16 cellular contexts compared by ENCODE assay signal in the genomic region with DNA sequence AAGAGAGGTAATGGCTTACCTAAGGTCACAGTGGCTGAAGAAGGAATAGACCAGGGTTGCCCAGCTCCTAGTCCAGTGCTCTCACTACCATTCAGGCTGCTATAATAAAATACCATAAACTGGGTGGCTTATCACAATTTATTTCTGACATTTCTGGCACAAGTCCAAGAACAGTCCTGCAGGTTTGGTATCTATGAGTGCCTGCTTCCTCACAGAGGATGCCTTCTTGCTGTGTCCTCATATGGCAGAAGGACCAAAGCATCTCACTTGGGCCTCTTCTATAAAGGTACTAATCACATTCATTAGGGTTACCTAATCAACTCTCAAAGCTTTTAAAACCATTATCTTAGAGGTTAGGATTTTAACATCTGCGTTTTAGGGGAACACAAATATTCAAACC. TPM values are rescaled to one million over a fixed set of nuclear protein-coding genes. Genes with fewer than 3 reads are reported as not detected.
A peak's percentile ranks its signal among the peaks of the same experiment; 100 is the strongest.
DNase-seq lines count a peak whose midpoint lies in the region; ATAC-seq, FAIRE-seq and TF ChIP-seq lines count a peak whose summit lies in the region.
"Had no signal": no experiment of that assay in that cellular context is flagged by ENCODE, and none has a peak within 500 bp of the region (broad histone marks: within the 10 kb centered on the region; RNA-seq: fewer than 3 reads in every experiment).

No MANE protein-coding gene starts in this region.

- H3K36me3 Mint-ChIP-seq in activated naive CD4-positive, alpha-beta T cell treated with anti-CD3 and anti-CD28 coated beads, Interleukin-2, amount 10 ng/mL, durations not matched to agents 7 days and 5 days: peaks cover 48% of the 10 kb centered on the region

- CTCF ChIA-PET in activated naive CD4-positive, alpha-beta T cell treated with anti-CD3 and anti-CD28 coated beads, Interleukin-2, amount 10 ng/mL, durations not matched to agents 7 days and 5 days (lab: Charles Lee): interaction anchor here (2.0 kb wide), 1 partner anchor 36 kb away, joined by 14 read pairs; no protein-coding TSS in a partner anchor
- CTCF ChIA-PET in mammary epithelial cell (lab: Charles Lee; ENCODE audit: low non-redundant PET): no interaction called here

- peak overlapping the region; percentile 47 for H3K4me2 ChIP-seq in mammary epithelial cell (ENCODE audit: insufficient read depth, low read depth, low read length)

- H3K9me3 ChIP-seq in mammary epithelial cell (replicated peaks; ENCODE audit: insufficient read depth, low read length): no peaks in the 10 kb centered on the region
- H3K9me3 ChIP-seq in small intestine (ENCODE audit: control insufficient read depth, low read depth): no peaks in the 10 kb centered on the region
- H3K9me3 ChIP-seq: Caco-2 had no signal

- ATAC-seq in left cardiac atrium: no peak

- no TSS peak for BruUV-seq in mammary epithelial cell (replicated peaks; lab: Mats Ljungman, UMichigan)

- H3K27me3 ChIP-seq in mammary epithelial cell (ENCODE audit: insufficient read depth, low read length) (no peaks in the 10 kb centered on the region), small intestine (ENCODE audit: control insufficient read depth in 2 of 2, insufficient read depth in 2 of 2, low read length in 2 of 2) (no peaks in the 10 kb centered on the region)

- intact Hi-C loops in mammary epithelial cell (cut with micrococcal nuclease) (no loop called here), left cardiac atrium (cut with DNase I) (no loop called here)

- no peaks in the 10 kb centered on the region for H3K9me3 Mint-ChIP-seq in activated naive CD4-positive, alpha-beta T cell treated with anti-CD3 and anti-CD28 coated beads, Interleukin-2, amount 10 ng/mL, durations not matched to agents 7 days and 5 days
- H3K9me3 Mint-ChIP-seq: activated CD4-positive, alpha-beta memory T cell treated with anti-CD3 and anti-CD28 coated beads, Interleukin-2, amount 10 ng/mL, durations not matched to agents 7 days and 5 days had no signal

- H3K79me2 ChIP-seq in mammary epithelial cell (ENCODE audit: insufficient read depth, low read length): peaks cover 27% of the 10 kb centered on the region

- WGBS in mammary epithelial cell (ENCODE audit: low coverage, missing lambda C conversion rate): 92% methylated on average over 1 of the region's 1 CpG
- 86 to 92% (median 89%) methylated on average over 1 of the region's 1 CpG for WGBS in small intestine, 3 donors

- dilution Hi-C loops in mammary epithelial cell (cut with HindIII; ENCODE audit: low sequenced_read_pairs): no loop called here

- no peaks in the 10 kb centered on the region for H4K20me1 ChIP-seq in mammary epithelial cell (ENCODE audit: insufficient read depth, low read length)

- H3K9ac ChIP-seq in mammary epithelial cell (ENCODE audit: insufficient read depth, low read length): no peak overlapping the region

- H3K4me3 Mint-ChIP-seq in activated naive CD4-positive, alpha-beta T cell treated with anti-CD3 and anti-CD28 coated beads, Interleukin-2, amount 10 ng/mL, durations not matched to agents 7 days and 5 days: no peak overlapping the region
- H3K4me3 Mint-ChIP-seq: activated CD4-positive, alpha-beta memory T cell treated with anti-CD3 and anti-CD28 coated beads, Interleukin-2, amount 10 ng/mL, durations not matched to agents 7 days and 5 days had no signal

- H3K27me3 Mint-ChIP-seq in activated naive CD4-positive, alpha-beta T cell treated with anti-CD3 and anti-CD28 coated beads, Interleukin-2, amount 10 ng/mL, durations not matched to agents 7 days and 5 days: no peaks in the 10 kb centered on the region
- H3K27me3 Mint-ChIP-seq: activated CD4-positive, alpha-beta memory T cell treated with anti-CD3 and anti-CD28 coated beads, Interleukin-2, amount 10 ng/mL, durations not matched to agents 7 days and 5 days had no signal

- peaks cover 18% of the 10 kb centered on the region for H3K4me1 Mint-ChIP-seq in activated naive CD4-positive, alpha-beta T cell treated with anti-CD3 and anti-CD28 coated beads, Interleukin-2, amount 10 ng/mL, durations not matched to agents 7 days and 5 days

- no peak overlapping the region for H2AFZ ChIP-seq in mammary epithelial cell (ENCODE audit: low read depth, low read length)

- H3K4me3 ChIP-seq in mammary epithelial cell (replicated peaks in 1 of 3; ENCODE audit: insufficient read depth in 1 of 3, low read depth in 2 of 3, low read length in 3 of 3): no peak overlapping the region
- H3K4me3 ChIP-seq in small intestine (ENCODE audit: low read depth in 1 of 2, low read length in 2 of 2): no peak overlapping the region

- FAIRE-seq in small intestine (lab: Jason Lieb, UNC): no peak

- H3K4me1 ChIP-seq in mammary epithelial cell (ENCODE audit: insufficient read depth, low read length) (peaks cover 17% of the 10 kb centered on the region), small intestine (ENCODE audit: control insufficient read depth in 2 of 2, insufficient read depth in 1 of 2, low read depth in 1 of 2, low read length in 1 of 2) (no peaks in the 10 kb centered on the region)

- H3K27ac ChIP-seq in mammary epithelial cell (ENCODE audit: insufficient read depth, low read depth, low read length) (peak overlapping the region; percentile 70), small intestine (ENCODE audit: low read depth in 1 of 2, low read length in 1 of 2) (no peak overlapping the region)

- peak overlapping the region; percentile 14 for H3K27ac Mint-ChIP-seq in activated naive CD4-positive, alpha-beta T cell treated with anti-CD3 and anti-CD28 coated beads, Interleukin-2, amount 10 ng/mL, durations not matched to agents 7 days and 5 days
- H3K27ac Mint-ChIP-seq: activated CD4-positive, alpha-beta memory T cell treated with anti-CD3 and anti-CD28 coated beads, Interleukin-2, amount 10 ng/mL, durations not matched to agents 7 days and 5 days had no signal

- no peak for DNase-seq in activated naive CD4-positive, alpha-beta T cell treated with anti-CD3 and anti-CD28 coated beads, Interleukin-2, amount 10 ng/mL, durations not matched to agents 7 days and 5 days
- no peak for DNase-seq in activated naive CD4-positive, alpha-beta T cell treated with anti-CD3 and anti-CD28 coated beads, Interleukin-2, amount 50 U/mL, for 16 hours
- DNase-seq in NCI-H226: peak; percentile 33
- no peak for DNase-seq in mammary epithelial cell
- DNase-seq in small intestine: peak; percentile 66
- DNase-seq in COLO829 (ENCODE audit: low spot score): no peak
- DNase-seq in left cardiac atrium: no peak
- no peak for DNase-seq in amygdala (lab: John Stamatoyannopoulos, UW)
- DNase-seq: activated CD4-positive, alpha-beta memory T cell treated with anti-CD3 and anti-CD28 coated beads, Interleukin-2, amount 10 ng/mL, durations not matched to agents 7 days and 5 days; activated effector memory CD4-positive, alpha-beta T cell treated with Interleukin-2 at 50 U/mL for 16 hours; Caco-2; dermis blood vessel endothelial cell; GDM1; H7; NCI-H1436 treated with DMSO at 0.1 percent for 48 hours; NCI-H510A treated with DMSO at 0.1 percent for 48 hours had no signal

- in situ Hi-C loops in mammary epithelial cell (cut with MboI; ENCODE audit: low sequenced_read_pairs in 2 of 2): loop anchor here in 1 of 2 donors (25.0 kb wide), 1 partner anchor 733 kb away; no protein-coding TSS in a partner anchor

- H3K36me3 ChIP-seq in mammary epithelial cell (ENCODE audit: insufficient read depth, low read length): peaks cover 28% of the 10 kb centered on the region
- peaks cover 0 to 4% of the 10 kb centered on the region in 2 donors for H3K36me3 ChIP-seq in small intestine (ENCODE audit: control insufficient read depth in 2 of 2, insufficient read depth in 2 of 2, low read length in 2 of 2)

- TF ChIP-seq CTCF in mammary epithelial cell (conservative IDR thresholded peaks at IDR 0.05 in 1 of 2, IDR thresholded peaks at IDR 0.05 in 1 of 2; ENCODE audit: extremely low read depth in 1 of 2, insufficient read depth in 1 of 2, low read depth in 1 of 2, low read length in 2 of 2): no peak

RNA-seq across cellular contexts. Expression of a gene that starts 17.2 kb away (rescaled TPM):
- 10 to 100 TPM; 52.8 to 95.9 TPM for total RNA-seq in mammary epithelial cell
- polyA plus RNA-seq in mammary epithelial cell: 32.8 TPM
- 90.4 TPM for polyA minus RNA-seq in mammary epithelial cell
- 10 to 100 TPM; 14.6 to 25.7 (median 23.5) TPM for polyA plus RNA-seq in small intestine
- total RNA-seq in left cardiac atrium: 10 to 100 TPM in 1 of 2 donors, 1 to 10 TPM in 1; 6.5 to 22.3 TPM

Comparison
In these comparisons a context has a peak if more than half of its experiments do, and no peak if none do; other contexts are left out.
1. DNase-seq: peak in NCI-H226 (single experiment) and small intestine (single experiment); none in activated naive CD4-positive, alpha-beta T cell treated with anti-CD3 and anti-CD28 coated beads, Interleukin-2, amount 10 ng/mL, durations not matched to agents 7 days and 5 days (single experiment), activated naive CD4-positive, alpha-beta T cell treated with anti-CD3 and anti-CD28 coated beads, Interleukin-2, amount 50 U/mL, for 16 hours (single experiment), mammary epithelial cell (single experiment), COLO829 (single experiment), left cardiac atrium (single experiment) and amygdala (0 of 56).